ENCODE assay signal across 5 cellular contexts in the genomic region with DNA sequence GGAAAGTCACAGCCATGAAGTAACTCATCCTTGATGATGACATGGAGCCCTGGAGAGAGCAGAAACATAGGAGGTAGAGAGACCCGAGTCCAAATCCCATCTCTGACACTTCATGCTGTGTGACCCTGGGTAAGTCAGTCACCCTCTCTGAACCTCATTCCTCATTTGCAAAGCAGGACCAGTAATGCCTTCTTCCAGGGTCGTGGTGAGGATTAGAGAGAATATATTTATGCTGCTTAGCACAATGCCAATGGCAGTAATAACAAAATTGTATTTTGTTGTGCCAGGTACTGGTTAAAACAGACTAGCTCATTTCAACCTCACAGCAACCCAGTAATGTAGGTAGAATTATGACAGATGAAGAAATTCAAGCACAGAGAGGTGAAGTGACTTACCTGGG.
"Had no signal": no experiment of that assay in that cellular context is flagged by ENCODE, and none has a peak within 500 bp of the region (broad histone marks: within the 10 kb centered on the region; RNA-seq: fewer than 3 reads in every experiment).

No MANE protein-coding gene starts in this region.

- H2AFZ ChIP-seq: GM23248, GM23338 had no signal

- H3K36me3 ChIP-seq: HAP-1 had no signal

- H3K27ac ChIP-seq: GM23248 had no signal

- H3K4me2 ChIP-seq: GM23338 had no signal

- H3K9me3 ChIP-seq: HAP-1 had no signal

- DNase-seq: GOT3 had no signal

- H3K4me3 ChIP-seq: GM23248, GM23338, HAP-1 had no signal

- H3K9ac ChIP-seq: GM23248 had no signal

- FAIRE-seq: H54 had no signal

- H3K4me1 ChIP-seq: HAP-1 had no signal
